12 cellular contexts compared by ENCODE assay signal in the genomic region with DNA sequence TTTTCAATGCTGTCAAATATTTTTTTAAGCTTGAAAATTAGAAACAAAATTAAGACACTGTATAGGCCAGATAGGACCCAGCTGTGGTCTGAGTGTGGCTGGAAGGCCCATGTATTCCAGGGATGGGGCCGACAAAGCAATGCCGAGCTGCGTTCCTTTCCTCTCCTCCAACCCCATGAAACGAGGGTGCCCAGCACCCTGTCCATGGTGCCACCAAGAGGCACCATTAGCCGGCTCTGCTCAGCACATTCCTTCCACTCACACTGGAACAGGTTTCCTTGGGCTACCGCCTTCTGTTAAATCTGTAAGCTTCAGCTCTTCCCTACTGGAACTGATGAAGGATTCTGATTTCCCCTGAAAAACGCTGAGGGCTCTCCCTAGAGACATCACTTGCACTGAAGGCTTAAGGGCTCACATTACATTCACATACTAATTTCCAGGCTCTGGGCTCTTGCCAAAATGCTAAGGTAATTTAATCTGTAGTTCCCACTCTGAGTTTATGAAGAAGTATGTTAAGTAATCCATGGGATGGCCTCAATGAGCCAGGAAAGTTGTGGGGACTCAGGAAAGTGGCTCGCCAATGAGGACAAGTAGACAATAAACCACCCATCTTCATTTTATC.
DNase-seq lines count a peak whose midpoint lies in the region; ATAC-seq and TF ChIP-seq lines count a peak whose summit lies in the region.
"Had no signal": no experiment of that assay in that cellular context is flagged by ENCODE, and none has a peak within 500 bp of the region (broad histone marks: within the 10 kb centered on the region; RNA-seq: fewer than 3 reads in every experiment).

No MANE protein-coding gene starts in this region.

- H3K4me2 ChIP-seq in SK-N-SH = no peak overlapping the region

- DNase-seq in DMS79 (lab: John Stamatoyannopoulos, UW) (peak; percentile 81), NCI-H1436 (lab: John Stamatoyannopoulos, UW) (peak; percentile 14), SK-N-SH (no peak), mesenteric fat pad (ENCODE audit: low spot score) (peak; percentile 55), lower lobe of right lung (no peak), KG1 (lab: John Stamatoyannopoulos, UW) (no peak)
- DNase-seq in effector CD8-positive, alpha-beta T cell (lab: John Stamatoyannopoulos, UW) = no peak
- DNase-seq: CD8-positive, alpha-beta memory T cell; effector CD4-positive, alpha-beta T cell; NCI-H446 treated with DMSO at 0.1 percent for 48 hours had no signal

- ATAC-seq in GM18873 (IDR thresholded peaks at IDR 0.05; ENCODE audit: low FRiP score, unreplicated experiment) (no peak), lower lobe of right lung (no peak)
- ATAC-seq: K562 had no signal

- no peaks in the 10 kb centered on the region for H3F3A ChIP-seq in SK-N-SH (replicated peaks; ENCODE audit: insufficient read depth)

- no peak overlapping the region for H3K9ac ChIP-seq in SK-N-SH

- H3K9me3 ChIP-seq in SK-N-SH (no peaks in the 10 kb centered on the region), lower lobe of right lung (no peaks in the 10 kb centered on the region)

- H4K20me1 ChIP-seq in SK-N-SH (ENCODE audit: insufficient read depth) = peaks cover 30% of the 10 kb centered on the region

- POLR2A ChIA-PET in SK-N-SH (lab: Yijun Ruan, JAX) = no interaction called here

- no peak for TF ChIP-seq CTCF in SK-N-SH (IDR thresholded peaks at IDR 0.05)
- no peak for TF ChIP-seq CTCF in lower lobe of right lung (IDR thresholded peaks at IDR 0.05)

- H2AFZ ChIP-seq in SK-N-SH (ENCODE audit: low read depth) = no peak overlapping the region

- no peak overlapping the region; a peak in 1 of 4 replicates for H3K27ac ChIP-seq in SK-N-SH (ENCODE audit: low read depth in 2 of 2, low read length in 1 of 2)
- H3K27ac ChIP-seq in lower lobe of right lung = no peak overlapping the region

- H3K27me3 ChIP-seq in SK-N-SH (ENCODE audit: insufficient read depth) (no peaks in the 10 kb centered on the region), lower lobe of right lung (ENCODE audit: low read depth) (no peaks in the 10 kb centered on the region)

- intact Hi-C loops in lower lobe of right lung (cut with DNase I) = no loop called here

- no peak overlapping the region for H3K4me3 ChIP-seq in SK-N-SH (ENCODE audit: low read depth in 2 of 2, low read length in 1 of 2)
- H3K4me3 ChIP-seq in lower lobe of right lung = no peak overlapping the region
- H3K4me3 ChIP-seq: K562 had no signal

- TF ChIP-seq EP300 in SK-N-SH (IDR thresholded peaks at IDR 0.05; ENCODE audit: borderline replicate concordance in 1 of 2, low read depth in 1 of 2, low read length in 1 of 2) = no peak

- WGBS in SK-N-SH (ENCODE audit: low lambda C conversion rate) = 88% methylated on average over 8 of the region's 8 CpGs

- no peak for TF ChIP-seq RAD21 in SK-N-SH (IDR thresholded peaks at IDR 0.05; ENCODE audit: low read length)

- H3K9me2 ChIP-seq in SK-N-SH = no peaks in the 10 kb centered on the region

- peaks cover 26% of the 10 kb centered on the region; the same call in 1 of the 2 replicates for H3K79me2 ChIP-seq in SK-N-SH (ENCODE audit: insufficient read depth)

- peaks cover 16 to 69% of the 10 kb centered on the region in 2 experiments for H3K36me3 ChIP-seq in SK-N-SH (replicated peaks in 1 of 2; ENCODE audit: control insufficient read depth in 1 of 2, insufficient read depth in 2 of 2, low read length in 1 of 2)
- peaks cover 72% of the 10 kb centered on the region for H3K36me3 ChIP-seq in lower lobe of right lung

- CTCF ChIA-PET in SK-N-SH (lab: Yijun Ruan, JAX) = interaction anchor here (1.2 to 1.6 kb wide), 3 partner anchors 8 to 158 kb away, joined by 3 to 4 read pairs (median 3); no protein-coding TSS in a partner anchor

- H3K4me1 ChIP-seq in SK-N-SH (ENCODE audit: control insufficient read depth in 1 of 2, insufficient read depth in 2 of 2, low read depth in 1 of 2, low read length in 1 of 2) (peaks cover 0 to 27% of the 10 kb centered on the region in 2 experiments; a peak in 1 of 4 replicates), lower lobe of right lung (no peaks in the 10 kb centered on the region)

TF ChIP-seq in SK-N-SH, 30 proteins besides CTCF, POLR2A, EP300 and RAD21:
- TF ChIP-seq NFIC (IDR thresholded peaks at IDR 0.05; ENCODE audit: borderline replicate concordance) = no peak
- TF ChIP-seq, protein P1, sequence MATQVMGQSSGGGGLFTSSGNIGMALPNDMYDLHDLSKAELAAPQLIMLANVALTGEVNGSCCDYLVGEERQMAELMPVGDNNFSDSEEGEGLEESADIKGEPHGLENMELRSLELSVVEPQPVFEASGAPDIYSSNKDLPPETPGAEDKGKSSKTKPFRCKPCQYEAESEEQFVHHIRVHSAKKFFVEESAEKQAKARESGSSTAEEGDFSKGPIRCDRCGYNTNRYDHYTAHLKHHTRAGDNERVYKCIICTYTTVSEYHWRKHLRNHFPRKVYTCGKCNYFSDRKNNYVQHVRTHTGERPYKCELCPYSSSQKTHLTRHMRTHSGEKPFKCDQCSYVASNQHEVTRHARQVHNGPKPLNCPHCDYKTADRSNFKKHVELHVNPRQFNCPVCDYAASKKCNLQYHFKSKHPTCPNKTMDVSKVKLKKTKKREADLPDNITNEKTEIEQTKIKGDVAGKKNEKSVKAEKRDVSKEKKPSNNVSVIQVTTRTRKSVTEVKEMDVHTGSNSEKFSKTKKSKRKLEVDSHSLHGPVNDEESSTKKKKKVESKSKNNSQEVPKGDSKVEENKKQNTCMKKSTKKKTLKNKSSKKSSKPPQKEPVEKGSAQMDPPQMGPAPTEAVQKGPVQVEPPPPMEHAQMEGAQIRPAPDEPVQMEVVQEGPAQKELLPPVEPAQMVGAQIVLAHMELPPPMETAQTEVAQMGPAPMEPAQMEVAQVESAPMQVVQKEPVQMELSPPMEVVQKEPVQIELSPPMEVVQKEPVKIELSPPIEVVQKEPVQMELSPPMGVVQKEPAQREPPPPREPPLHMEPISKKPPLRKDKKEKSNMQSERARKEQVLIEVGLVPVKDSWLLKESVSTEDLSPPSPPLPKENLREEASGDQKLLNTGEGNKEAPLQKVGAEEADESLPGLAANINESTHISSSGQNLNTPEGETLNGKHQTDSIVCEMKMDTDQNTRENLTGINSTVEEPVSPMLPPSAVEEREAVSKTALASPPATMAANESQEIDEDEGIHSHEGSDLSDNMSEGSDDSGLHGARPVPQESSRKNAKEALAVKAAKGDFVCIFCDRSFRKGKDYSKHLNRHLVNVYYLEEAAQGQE (IDR thresholded peaks at IDR 0.05; ENCODE audit: low read depth, low read length) = peak; percentile 83; the same call in 1 of the 2 replicates

Comparison
In these comparisons a context has a peak if more than half of its experiments do, and no peak if none do; other contexts are left out.
1. DNase-seq: peak in DMS79 (single experiment), NCI-H1436 (single experiment) and mesenteric fat pad (single experiment); none in SK-N-SH (single experiment), effector CD8-positive, alpha-beta T cell (single experiment), lower lobe of right lung (single experiment) and KG1 (single experiment).